Comparison of ENCODE assay signal across 25 cellular contexts in the genomic region with DNA sequence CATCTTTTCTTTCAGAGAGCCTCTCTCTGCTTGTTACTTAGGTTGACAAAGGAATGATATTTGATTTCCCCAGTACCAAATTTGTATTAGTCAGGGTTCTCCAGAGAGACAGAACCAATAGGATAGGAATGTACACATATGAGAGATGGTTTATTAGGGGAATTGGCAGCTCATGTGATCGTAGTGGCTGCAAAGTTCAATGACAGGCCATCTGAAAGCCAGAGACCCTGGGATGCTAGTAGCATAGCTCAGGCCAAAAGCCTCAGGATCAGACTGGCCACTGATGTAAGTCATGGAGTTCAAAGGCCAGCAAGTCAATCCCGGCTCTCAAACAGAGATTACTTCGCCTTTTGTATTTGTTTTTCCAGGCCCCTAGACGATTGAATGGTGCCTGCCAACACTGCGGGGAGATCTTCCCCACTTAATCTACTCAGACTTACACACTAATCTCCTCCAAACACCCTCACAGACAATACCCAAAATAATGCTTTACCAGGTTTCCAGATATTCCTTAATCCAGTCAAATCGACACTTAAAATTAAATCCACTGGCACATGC.
"Had no signal": no experiment of that assay in that cellular context is flagged by ENCODE, and none has a peak within 500 bp of the region (broad histone marks: within the 10 kb centered on the region; RNA-seq: fewer than 3 reads in every experiment).

No MANE protein-coding gene starts in this region.

- H3K9me3 ChIP-seq: ascending aorta, body of pancreas had no signal

- H3K4me3 Mint-ChIP-seq: activated CD4-positive, alpha-beta T cell treated with anti-CD3 and anti-CD28 coated beads for 36 hours; activated CD8-positive, alpha-beta T cell treated with anti-CD3 and anti-CD28 coated beads, Interleukin-2, amount 10 ng/mL, durations not matched to agents 7 days and 5 days; activated naive CD8-positive, alpha-beta T cell treated with anti-CD3 and anti-CD28 coated beads, Interleukin-2, amount 50 U/mL, for 24 hours had no signal

- H3K4me3 ChIP-seq: ascending aorta, body of pancreas, SK-N-MC had no signal

- H3K9me3 Mint-ChIP-seq: activated naive CD4-positive, alpha-beta T cell treated with anti-CD3 and anti-CD28 coated beads, Interleukin-2, amount 50 U/mL, for 72 hours; activated naive CD8-positive, alpha-beta T cell treated with anti-CD3 and anti-CD28 coated beads, Interleukin-2, amount 50 U/mL, for 24 hours had no signal

- DNase-seq: activated CD4-positive, alpha-beta T cell treated with anti-CD3 and anti-CD28 coated beads for 36 hours; activated CD8-positive, alpha-beta memory T cell treated with anti-CD3 and anti-CD28 coated beads, Interleukin-2, amount 50 U/mL, for 48 hours; activated CD8-positive, alpha-beta T cell treated with anti-CD3 and anti-CD28 coated beads, Interleukin-2, amount 10 ng/mL, durations not matched to agents 7 days and 5 days; activated naive CD4-positive, alpha-beta T cell; activated naive CD8-positive, alpha-beta T cell treated with anti-CD3 and anti-CD28 coated beads, Interleukin-2, amount 50 U/mL, for 24 hours; activated T-cell treated with anti-CD3 and anti-CD28 coated beads, Interleukin-2, amount 50 U/mL, for 1 hour; amniotic stem cell; body of pancreas; central memory CD4-positive, alpha-beta T cell; Karpas-422; MM.1S; NCI-H1105; NCI-H1436; NCI-H1694 treated with DMSO at 0.1 percent for 48 hours; NCI-H2029 treated with DMSO at 0.1 percent for 48 hours; NCI-H526; NCI-H774; NK-92 treated with Interleukin-12 subunit alpha and Interleukin-12 subunit beta, amount 100 ng/mL, for 24 hours; OCI-M1; RPMI8226; T-helper 1 cell had no signal

- H3K36me3 ChIP-seq: ascending aorta had no signal

- H3K4me1 Mint-ChIP-seq: activated CD4-positive, alpha-beta T cell treated with anti-CD3 and anti-CD28 coated beads for 36 hours; activated naive CD8-positive, alpha-beta T cell treated with anti-CD3 and anti-CD28 coated beads, Interleukin-2, amount 50 U/mL, for 24 hours had no signal

- H3K27ac ChIP-seq: ascending aorta, body of pancreas, SK-N-MC, VCaP had no signal

- H3K27me3 ChIP-seq: ascending aorta, body of pancreas had no signal

- H3K27ac Mint-ChIP-seq: activated CD4-positive, alpha-beta T cell treated with anti-CD3 and anti-CD28 coated beads for 36 hours; activated CD8-positive, alpha-beta T cell treated with anti-CD3 and anti-CD28 coated beads, Interleukin-2, amount 10 ng/mL, durations not matched to agents 7 days and 5 days; activated naive CD4-positive, alpha-beta T cell treated with anti-CD3 and anti-CD28 coated beads, Interleukin-2, amount 50 U/mL, for 72 hours; activated naive CD8-positive, alpha-beta T cell treated with anti-CD3 and anti-CD28 coated beads, Interleukin-2, amount 50 U/mL, for 24 hours had no signal

- H3K4me1 ChIP-seq: ascending aorta, body of pancreas had no signal

- H3K36me3 Mint-ChIP-seq: activated naive CD4-positive, alpha-beta T cell treated with anti-CD3 and anti-CD28 coated beads, Interleukin-2, amount 50 U/mL, for 72 hours had no signal
